In genomic region chr12:57166971-57167371, GRCh38 we compare ENCODE assay signal across 12 cellular contexts. TPM values are rescaled to one million over a fixed set of nuclear protein-coding genes. Genes with fewer than 3 reads are reported as not detected.
A peak's percentile ranks its signal among the peaks of the same experiment; 100 is the strongest.
DNase-seq lines count a peak whose midpoint lies in the region; ATAC-seq and TF ChIP-seq lines count a peak whose summit lies in the region.
"Had no signal": no experiment of that assay in that cellular context is flagged by ENCODE, and none has a peak within 500 bp of the region (broad histone marks: within the 10 kb centered on the region; RNA-seq: fewer than 3 reads in every experiment).

No MANE protein-coding gene starts in this region.

- H3K36me3 ChIP-seq in left ventricle myocardium inferior (peaks cover 84% of the 10 kb centered on the region), vagina (peaks cover 0 to 78% of the 10 kb centered on the region in 2 donors)

- TF ChIP-seq POLR2A in vagina (IDR thresholded peaks at IDR 0.05), result no peak

- H3K4me3 ChIP-seq in right cardiac atrium (ENCODE audit: low read length), result no peak overlapping the region
- H3K4me3 ChIP-seq in left ventricle myocardium inferior, result no peak overlapping the region
- H3K4me3 ChIP-seq in vagina, result no peak overlapping the region

- H3K27me3 ChIP-seq in right cardiac atrium (ENCODE audit: control insufficient read depth, insufficient read depth) (no peaks in the 10 kb centered on the region), left ventricle myocardium inferior (ENCODE audit: low read depth) (no peaks in the 10 kb centered on the region), vagina (no peaks in the 10 kb centered on the region)

- no peak for TF ChIP-seq CTCF in left ventricle myocardium inferior (IDR thresholded peaks at IDR 0.05; ENCODE audit: borderline replicate concordance)
- no peak for TF ChIP-seq CTCF in vagina (IDR thresholded peaks at IDR 0.05)

- no peak overlapping the region for H3K27ac ChIP-seq in right cardiac atrium (ENCODE audit: low read length)
- H3K27ac ChIP-seq in left ventricle myocardium inferior (replicated peaks), result no peak overlapping the region
- peak overlapping the region; percentile 18 for H3K27ac ChIP-seq in vagina

- WGBS in right cardiac atrium, result 72% methylated on average over 10 of the region's 10 CpGs

- no peaks in the 10 kb centered on the region for H3K9me3 ChIP-seq in right cardiac atrium (ENCODE audit: control insufficient read depth, low read length)
- H3K9me3 ChIP-seq in left ventricle myocardium inferior (replicated peaks), result no peaks in the 10 kb centered on the region
- no peaks in the 10 kb centered on the region for H3K9me3 ChIP-seq in vagina

- DNase-seq in right cardiac atrium, result peak in 2 of 3 donors; percentile 34 to 41
- DNase-seq in left ventricle myocardium inferior, result no peak
- peak; percentile 47 for DNase-seq in activated naive CD4-positive, alpha-beta T cell treated with anti-CD3 and anti-CD28 coated beads, Interleukin-2, amount 50 U/mL, for 16 hours
- peak; percentile 84 for DNase-seq in kidney tubule cell (ENCODE audit: low spot score)
- DNase-seq in vagina (ENCODE audit: extremely low spot score in 2 of 2), result no peak
- DNase-seq in sciatic nerve (ENCODE audit: low spot score), result no peak
- DNase-seq in cerebellar nuclear complex (lab: John Stamatoyannopoulos, UW), result no peak
- DNase-seq: effector CD4-positive, alpha-beta T cell; NCI-H2029 treated with DMSO at 0.1 percent for 48 hours had no signal

- intact Hi-C loops in right cardiac atrium (cut with DNase I) (no loop called here), left ventricle myocardium inferior (cut with micrococcal nuclease) (no loop called here), vagina (cut with DNase I) (no loop called here), sciatic nerve (cut with DNase I) (no loop called here)

- ATAC-seq in right cardiac atrium (no peak), HG02840 (IDR thresholded peaks at IDR 0.05; ENCODE audit: low FRiP score, unreplicated experiment) (no peak), sciatic nerve (no peak)

- no peaks in the 10 kb centered on the region for H3K4me1 ChIP-seq in right cardiac atrium (ENCODE audit: control insufficient read depth, insufficient read depth, low read length)
- no peaks in the 10 kb centered on the region for H3K4me1 ChIP-seq in left ventricle myocardium inferior
- peaks cover 56% of the 10 kb centered on the region for H3K4me1 ChIP-seq in vagina

RNA-seq across cellular contexts. Expression of gene LRP1-AS, which starts 19.6 kb away (rescaled TPM):
- total RNA-seq in right cardiac atrium, result not detected
- not detected for polyA plus RNA-seq in right cardiac atrium
- total RNA-seq in left ventricle myocardium inferior, result not detected
- not detected for total RNA-seq in vagina
- total RNA-seq in sciatic nerve, result not detected
- total RNA-seq: CD4-positive, alpha-beta memory T cell; mononuclear cell had no signal
- polyA plus RNA-seq: CD4-positive, alpha-beta memory T cell had no signal

RNA-seq across cellular contexts. Expression of gene LRP1, which starts 38.7 kb away (rescaled TPM):
- total RNA-seq in right cardiac atrium (100 to 1,000 TPM in 3 of 4 donors, 10 to 100 TPM in 1; 79.7 to 181 (median 154) TPM), left ventricle myocardium inferior (61.0 TPM), vagina (477 TPM), sciatic nerve (760 TPM)
- polyA plus RNA-seq in right cardiac atrium, result 55.0 TPM

RNA-seq across cellular contexts. Expression of gene NXPH4, which starts 49.6 kb away (rescaled TPM):
- under 1 TPM in 3 of 4 donors, not detected in 1; 0.11 to 0.39 (median 0.29) TPM for total RNA-seq in right cardiac atrium
- 1.2 TPM for polyA plus RNA-seq in right cardiac atrium
- 0.44 TPM for total RNA-seq in left ventricle myocardium inferior
- 3.2 TPM for total RNA-seq in vagina
- 0.27 TPM for total RNA-seq in sciatic nerve
- total RNA-seq: CD4-positive, alpha-beta memory T cell; mononuclear cell had no signal
- polyA plus RNA-seq: CD4-positive, alpha-beta memory T cell had no signal

RNA-seq across cellular contexts. Expression of gene STAT6, which starts 55.8 kb away (rescaled TPM):
- total RNA-seq in right cardiac atrium (10 to 100 TPM; 77.8 to 89.6 (median 83.6) TPM), left ventricle myocardium inferior (46.2 TPM), vagina (146 TPM), sciatic nerve (187 TPM)
- polyA plus RNA-seq in right cardiac atrium, result 57.6 TPM

Comparison
In these comparisons a context has a peak if more than half of its experiments do, and no peak if none do; other contexts are left out.
1. DNase-seq: peak in right cardiac atrium (2 of 3), activated naive CD4-positive, alpha-beta T cell treated with anti-CD3 and anti-CD28 coated beads, Interleukin-2, amount 50 U/mL, for 16 hours (single experiment) and kidney tubule cell (single experiment); none in left ventricle myocardium inferior (single experiment), vagina (0 of 2), sciatic nerve (single experiment) and cerebellar nuclear complex (0 of 2).